ENCODE assay signal across 19 cellular contexts in genomic region chr7:116554436-116554835, GRCh38. TPM values are rescaled to one million over a fixed set of nuclear protein-coding genes. Genes with fewer than 3 reads are reported as not detected.
DNase-seq lines count a peak whose midpoint lies in the region; ATAC-seq and TF ChIP-seq lines count a peak whose summit lies in the region.
"Had no signal": no experiment of that assay in that cellular context is flagged by ENCODE, and none has a peak within 500 bp of the region (broad histone marks: within the 10 kb centered on the region; RNA-seq: fewer than 3 reads in every experiment).

No MANE protein-coding gene starts in this region.

- peaks cover 10 to 79% (median 54%) of the 10 kb centered on the region in 5 donors for H3K4me1 ChIP-seq in subcutaneous abdominal adipose tissue (ENCODE audit: control insufficient read depth in 5 of 5, insufficient read depth in 5 of 5, low read length in 5 of 5)

- H3K27ac Mint-ChIP-seq in chondrocyte (ENCODE audit: unreplicated experiment): peak overlapping the region; percentile 49
- H3K27ac Mint-ChIP-seq: activated CD8-positive, alpha-beta memory T cell treated with anti-CD3 and anti-CD28 coated beads, Interleukin-2, amount 10 ng/mL, durations not matched to agents 7 days and 5 days; IgD-negative memory B cell; type B pancreatic cell had no signal

- H3K36me3 Mint-ChIP-seq in chondrocyte (ENCODE audit: low read depth): peaks cover 19% of the 10 kb centered on the region
- H3K36me3 Mint-ChIP-seq: activated CD8-positive, alpha-beta memory T cell treated with anti-CD3 and anti-CD28 coated beads, Interleukin-2, amount 10 ng/mL, durations not matched to agents 7 days and 5 days; IgD-negative memory B cell; type B pancreatic cell had no signal

- no peak overlapping the region for H3K4me3 ChIP-seq in subcutaneous abdominal adipose tissue (ENCODE audit: low read depth in 1 of 5, low read length in 5 of 5)

- peak; percentile 63 for ATAC-seq in left ventricle myocardium superior
- ATAC-seq in HG02970 (IDR thresholded peaks at IDR 0.05; ENCODE audit: low FRiP score, unreplicated experiment): no peak
- ATAC-seq in HG02642 (IDR thresholded peaks at IDR 0.05; ENCODE audit: poor library complexity, unreplicated experiment): no peak
- ATAC-seq: activated CD4-positive, CD25-positive, alpha-beta regulatory T cell treated with anti-CD3 and anti-CD28 coated beads, Interleukin-2, amount 50 U/mL, for 24 hours; activated CD8-positive, alpha-beta memory T cell treated with anti-CD3 and anti-CD28 coated beads, Interleukin-2, amount 10 ng/mL, durations not matched to agents 7 days and 5 days had no signal

- TF ChIP-seq CTCF in chondrocyte (IDR thresholded peaks at IDR 0.05): no peak

- H3K36me3 ChIP-seq in subcutaneous abdominal adipose tissue (ENCODE audit: control insufficient read depth in 5 of 5, insufficient read depth in 5 of 5, low read length in 5 of 5): peaks cover 17 to 46% (median 27%) of the 10 kb centered on the region in 5 donors

- no peaks in the 10 kb centered on the region for H3K9me3 Mint-ChIP-seq in chondrocyte (ENCODE audit: low read depth)
- H3K9me3 Mint-ChIP-seq: IgD-negative memory B cell, type B pancreatic cell had no signal

- peaks cover 26% of the 10 kb centered on the region for H3K4me1 Mint-ChIP-seq in chondrocyte (ENCODE audit: low read depth)
- H3K4me1 Mint-ChIP-seq: activated CD8-positive, alpha-beta memory T cell treated with anti-CD3 and anti-CD28 coated beads, Interleukin-2, amount 10 ng/mL, durations not matched to agents 7 days and 5 days; IgD-negative memory B cell had no signal

- H3K27ac ChIP-seq in subcutaneous abdominal adipose tissue (ENCODE audit: low read depth, low read length): peak overlapping the region; percentile 84
- H3K27ac ChIP-seq: C4-2B had no signal

- intact Hi-C loops in left ventricle myocardium superior (cut with micrococcal nuclease): no loop called here

- no peaks in the 10 kb centered on the region for H3K9me3 ChIP-seq in subcutaneous abdominal adipose tissue (ENCODE audit: control insufficient read depth in 5 of 5, low read length in 5 of 5)

- no peak overlapping the region for H3K4me3 Mint-ChIP-seq in chondrocyte (ENCODE audit: unreplicated experiment)
- H3K4me3 Mint-ChIP-seq: activated CD8-positive, alpha-beta memory T cell treated with anti-CD3 and anti-CD28 coated beads, Interleukin-2, amount 10 ng/mL, durations not matched to agents 7 days and 5 days; IgD-negative memory B cell; type B pancreatic cell had no signal

- H3K9ac ChIP-seq in subcutaneous abdominal adipose tissue (ENCODE audit: low read length in 5 of 5): peak overlapping the region in 1 of 5 donors; percentile 33

- H3K27me3 ChIP-seq in subcutaneous abdominal adipose tissue (ENCODE audit: control insufficient read depth in 5 of 5, insufficient read depth in 4 of 5, low read length in 5 of 5): no peaks in the 10 kb centered on the region

- DNase-seq in NCI-H1105 treated with DMSO at 0.1 percent for 48 hours (lab: John Stamatoyannopoulos, UW): peak; percentile 26
- no peak for DNase-seq in NCI-H1105 (lab: John Stamatoyannopoulos, UW)
- DNase-seq in chondrocyte (ENCODE audit: low spot score): no peak
- peak; percentile 55 for DNase-seq in left ventricle myocardium superior
- no peak for DNase-seq in HK-2 (ENCODE audit: unreplicated experiment)
- DNase-seq: 8988T; activated CD8-positive, alpha-beta memory T cell treated with anti-CD3 and anti-CD28 coated beads, Interleukin-2, amount 10 ng/mL, durations not matched to agents 7 days and 5 days; activated effector memory CD4-positive, alpha-beta T cell treated with Interleukin-2 at 50 U/mL for 16 hours; DMS53; occipital lobe; SHP77 had no signal

- no peaks in the 10 kb centered on the region for H3K27me3 Mint-ChIP-seq in chondrocyte (ENCODE audit: low read depth)
- H3K27me3 Mint-ChIP-seq: type B pancreatic cell had no signal

RNA-seq across cellular contexts. Expression of gene CAV1, which starts 29.6 kb away (rescaled TPM):
- 230 to 297 TPM (median 296 TPM) in 3 replicates for total RNA-seq in chondrocyte
- 362 TPM for total RNA-seq in left ventricle myocardium superior
- total RNA-seq: T-helper 2 cell treated with Interferon-gamma antibody and Interleukin-4, amounts not matched to agents 100 ng/mL and 5 ng/mL, for 36 hours had no signal

RNA-seq across cellular contexts. Expression of gene CAV2, which starts 54.9 kb away (rescaled TPM):
- total RNA-seq in chondrocyte (82.1 to 127 TPM (median 116 TPM) in 3 replicates), left ventricle myocardium superior (204 TPM)
- total RNA-seq: T-helper 2 cell treated with Interferon-gamma antibody and Interleukin-4, amounts not matched to agents 100 ng/mL and 5 ng/mL, for 36 hours had no signal

Comparison
In these comparisons a context has a peak if more than half of its experiments do, and no peak if none do; other contexts are left out.
1. DNase-seq: peak in NCI-H1105 treated with DMSO at 0.1 percent for 48 hours (single experiment) and left ventricle myocardium superior (single experiment); none in NCI-H1105 (single experiment), chondrocyte (single experiment) and HK-2 (single experiment).